12 cellular contexts compared by ENCODE assay signal in the genomic region with DNA sequence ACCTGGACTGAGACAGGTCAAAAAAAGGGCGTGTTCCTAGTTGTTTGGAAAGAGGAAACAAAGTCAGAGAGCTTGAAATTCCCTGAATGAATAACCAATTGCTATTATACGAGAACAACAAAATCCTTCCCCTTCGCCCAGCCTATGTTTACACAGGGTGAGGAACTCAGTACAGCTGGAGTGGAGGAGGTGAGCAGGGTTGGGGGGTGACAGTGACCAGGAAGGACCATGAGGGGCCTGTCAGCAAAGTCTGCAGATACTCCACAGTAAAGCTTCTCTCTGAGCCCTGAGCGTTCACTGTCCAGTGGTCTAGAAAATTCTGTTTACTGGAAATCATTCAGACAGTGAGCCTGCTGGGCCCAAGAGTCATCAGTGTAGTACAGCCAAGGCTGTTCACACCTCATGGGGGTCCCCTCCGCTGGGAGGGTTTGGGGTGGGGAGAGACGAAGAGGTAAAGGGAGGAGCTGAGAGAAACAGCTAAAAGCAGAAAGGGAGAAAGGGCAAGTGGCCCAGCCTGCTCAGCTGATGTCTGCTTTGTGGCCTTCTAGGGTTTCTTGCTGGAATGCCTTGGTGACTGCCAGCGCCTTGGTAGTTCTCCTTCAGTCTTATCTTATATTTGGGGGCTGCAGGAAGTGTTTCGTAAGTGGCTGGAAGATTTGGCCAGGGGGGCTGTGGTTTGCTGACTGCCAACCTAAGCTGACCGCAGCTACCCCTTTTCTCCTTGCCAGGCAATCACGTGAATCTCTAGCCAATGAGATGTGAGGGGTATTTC. TPM values are rescaled to one million over a fixed set of nuclear protein-coding genes. Genes with fewer than 3 reads are reported as not detected.
DNase-seq lines count a peak whose midpoint lies in the region; ATAC-seq and TF ChIP-seq lines count a peak whose summit lies in the region.
"Had no signal": no experiment of that assay in that cellular context is flagged by ENCODE, and none has a peak within 500 bp of the region (broad histone marks: within the 10 kb centered on the region; RNA-seq: fewer than 3 reads in every experiment).

No MANE protein-coding gene starts in this region.

- H3K36me3 ChIP-seq in upper lobe of right lung (peaks cover 65% of the 10 kb centered on the region), uterus (no peaks in the 10 kb centered on the region)

- no peak for TF ChIP-seq POLR2A in uterus (IDR thresholded peaks at IDR 0.05)

- peaks cover 35% of the 10 kb centered on the region for H3K4me1 ChIP-seq in upper lobe of right lung
- H3K4me1 ChIP-seq in uterus, result no peaks in the 10 kb centered on the region

- DNase-seq in activated naive CD8-positive, alpha-beta T cell treated with anti-CD3 and anti-CD28 coated beads, Interleukin-2, amount 10 ng/mL, durations not matched to agents 7 days and 5 days, result no peak
- no peak for DNase-seq in activated naive CD8-positive, alpha-beta T cell treated with anti-CD3 and anti-CD28 coated beads for 36 hours
- DNase-seq in coronary artery (ENCODE audit: low spot score), result peak; percentile 82
- DNase-seq in mucosa of gallbladder (ENCODE audit: low spot score), result peak; percentile 45
- no peak for DNase-seq in upper lobe of right lung
- DNase-seq in H4 (ENCODE audit: low spot score), result no peak
- no peak for DNase-seq in uterus
- DNase-seq: mesenchymal stem cell, NCI-H1092, T-helper 2 cell had no signal

- TF ChIP-seq CTCF in coronary artery (IDR thresholded peaks at IDR 0.05) (no peak), upper lobe of right lung (IDR thresholded peaks at IDR 0.05) (no peak), uterus (IDR thresholded peaks at IDR 0.05) (no peak)

- POLR2A ChIA-PET in activated naive CD8-positive, alpha-beta T cell treated with anti-CD3 and anti-CD28 coated beads, Interleukin-2, amount 10 ng/mL, durations not matched to agents 7 days and 5 days (lab: Charles Lee), result no interaction called here

- intact Hi-C loops in upper lobe of right lung (cut with DNase I) (no loop called here), uterus (cut with DNase I; ENCODE audit: low total_unique reads) (no loop called here)

- ATAC-seq in activated naive CD8-positive, alpha-beta T cell treated with anti-CD3 and anti-CD28 coated beads, Interleukin-2, amount 10 ng/mL, durations not matched to agents 7 days and 5 days (ENCODE audit: low read depth), result no peak
- peak; percentile 5 for ATAC-seq in upper lobe of right lung
- ATAC-seq in GM21381 (IDR thresholded peaks at IDR 0.05; ENCODE audit: unreplicated experiment), result no peak

- H3K9me3 ChIP-seq in upper lobe of right lung (no peaks in the 10 kb centered on the region), uterus (no peaks in the 10 kb centered on the region)

- H3K27ac ChIP-seq in coronary artery (peak overlapping the region; percentile 88 to 89), upper lobe of right lung (no peak overlapping the region), uterus (no peak overlapping the region)

- no peaks in the 10 kb centered on the region for H3K9me3 Mint-ChIP-seq in activated naive CD8-positive, alpha-beta T cell treated with anti-CD3 and anti-CD28 coated beads, Interleukin-2, amount 10 ng/mL, durations not matched to agents 7 days and 5 days
- no peaks in the 10 kb centered on the region for H3K9me3 Mint-ChIP-seq in activated naive CD8-positive, alpha-beta T cell treated with anti-CD3 and anti-CD28 coated beads for 36 hours

- H3K27me3 ChIP-seq in upper lobe of right lung (no peaks in the 10 kb centered on the region), uterus (no peaks in the 10 kb centered on the region)

- H3K4me1 Mint-ChIP-seq in activated naive CD8-positive, alpha-beta T cell treated with anti-CD3 and anti-CD28 coated beads, Interleukin-2, amount 10 ng/mL, durations not matched to agents 7 days and 5 days, result peaks cover 9% of the 10 kb centered on the region
- no peaks in the 10 kb centered on the region for H3K4me1 Mint-ChIP-seq in activated naive CD8-positive, alpha-beta T cell treated with anti-CD3 and anti-CD28 coated beads for 36 hours

- H3K27ac Mint-ChIP-seq in activated naive CD8-positive, alpha-beta T cell treated with anti-CD3 and anti-CD28 coated beads, Interleukin-2, amount 10 ng/mL, durations not matched to agents 7 days and 5 days, result peak overlapping the region; percentile 38
- H3K27ac Mint-ChIP-seq in activated naive CD8-positive, alpha-beta T cell treated with anti-CD3 and anti-CD28 coated beads for 36 hours, result no peak overlapping the region

- H3K4me3 Mint-ChIP-seq in activated naive CD8-positive, alpha-beta T cell treated with anti-CD3 and anti-CD28 coated beads, Interleukin-2, amount 10 ng/mL, durations not matched to agents 7 days and 5 days, result no peak overlapping the region
- H3K4me3 Mint-ChIP-seq in activated naive CD8-positive, alpha-beta T cell treated with anti-CD3 and anti-CD28 coated beads for 36 hours, result no peak overlapping the region

- H3K4me3 ChIP-seq in coronary artery, result peak overlapping the region; percentile 2
- H3K4me3 ChIP-seq in upper lobe of right lung, result no peak overlapping the region
- H3K4me3 ChIP-seq in uterus, result no peak overlapping the region

- peaks cover 11% of the 10 kb centered on the region for H3K36me3 Mint-ChIP-seq in activated naive CD8-positive, alpha-beta T cell treated with anti-CD3 and anti-CD28 coated beads, Interleukin-2, amount 10 ng/mL, durations not matched to agents 7 days and 5 days
- H3K36me3 Mint-ChIP-seq in activated naive CD8-positive, alpha-beta T cell treated with anti-CD3 and anti-CD28 coated beads for 36 hours, result peaks cover 12% of the 10 kb centered on the region

- H3K27me3 Mint-ChIP-seq in activated naive CD8-positive, alpha-beta T cell treated with anti-CD3 and anti-CD28 coated beads, Interleukin-2, amount 10 ng/mL, durations not matched to agents 7 days and 5 days, result no peaks in the 10 kb centered on the region
- no peaks in the 10 kb centered on the region for H3K27me3 Mint-ChIP-seq in activated naive CD8-positive, alpha-beta T cell treated with anti-CD3 and anti-CD28 coated beads for 36 hours

RNA-seq across cellular contexts. Expression of a gene that starts 5.7 kb away (rescaled TPM):
- total RNA-seq in activated naive CD8-positive, alpha-beta T cell treated with anti-CD3 and anti-CD28 coated beads, Interleukin-2, amount 10 ng/mL, durations not matched to agents 7 days and 5 days, result 10 to 100 TPM; 15.5 to 15.7 TPM
- total RNA-seq in activated naive CD8-positive, alpha-beta T cell treated with anti-CD3 and anti-CD28 coated beads for 36 hours, result 10 to 100 TPM; 21.2 to 22.3 TPM
- 127 TPM for total RNA-seq in mucosa of gallbladder
- total RNA-seq in upper lobe of right lung, result 100.0 TPM
- 34.3 and 37.3 TPM in 2 replicates for total RNA-seq in H4 (2014; rRNA removed; shearing (Covaris generic))
- total RNA-seq in uterus, result 10 to 100 TPM; 28.4 to 88.1 (median 39.8) TPM

RNA-seq across cellular contexts. Expression of a gene that starts 7.2 kb away (rescaled TPM):
- total RNA-seq in activated naive CD8-positive, alpha-beta T cell treated with anti-CD3 and anti-CD28 coated beads, Interleukin-2, amount 10 ng/mL, durations not matched to agents 7 days and 5 days, result not detected
- total RNA-seq in activated naive CD8-positive, alpha-beta T cell treated with anti-CD3 and anti-CD28 coated beads for 36 hours, result not detected
- not detected for total RNA-seq in mucosa of gallbladder
- not detected for total RNA-seq in upper lobe of right lung
- total RNA-seq in H4 (2014; rRNA removed; shearing (Covaris generic)), result not detected in 2 replicates
- total RNA-seq in uterus, result not detected

RNA-seq across cellular contexts. Expression of a gene that starts 14.5 kb away (rescaled TPM):
- total RNA-seq in activated naive CD8-positive, alpha-beta T cell treated with anti-CD3 and anti-CD28 coated beads, Interleukin-2, amount 10 ng/mL, durations not matched to agents 7 days and 5 days, result not detected
- not detected for total RNA-seq in activated naive CD8-positive, alpha-beta T cell treated with anti-CD3 and anti-CD28 coated beads for 36 hours
- total RNA-seq in mucosa of gallbladder (not detected), upper lobe of right lung (not detected), uterus (not detected)
- total RNA-seq in H4 (2014; rRNA removed; shearing (Covaris generic)), result 4.2 and 6.1 TPM in 2 replicates
- total RNA-seq: H1 had no signal

RNA-seq across cellular contexts. Expression of a gene that starts 59.9 kb away (rescaled TPM):
- total RNA-seq in activated naive CD8-positive, alpha-beta T cell treated with anti-CD3 and anti-CD28 coated beads, Interleukin-2, amount 10 ng/mL, durations not matched to agents 7 days and 5 days, result under 1 TPM in 1 of 2 experiments, not detected in 1; 0.11 TPM
- total RNA-seq in activated naive CD8-positive, alpha-beta T cell treated with anti-CD3 and anti-CD28 coated beads for 36 hours, result 1 to 10 TPM in 1 of 2 experiments, under 1 TPM in 1; 0.80 to 1.1 TPM
- total RNA-seq in mucosa of gallbladder (19.2 TPM), upper lobe of right lung (28.6 TPM), uterus (10 to 100 TPM in 3 of 4 donors, 1 to 10 TPM in 1; 5.6 to 21.2 (median 15.8) TPM)
- total RNA-seq in H4 (2014; rRNA removed; shearing (Covaris generic)), result 4.0 and 4.3 TPM in 2 replicates

Comparison
In these comparisons a context has a peak if more than half of its experiments do, and no peak if none do; other contexts are left out.
1. DNase-seq: peak in coronary artery (single experiment) and mucosa of gallbladder (single experiment); none in activated naive CD8-positive, alpha-beta T cell treated with anti-CD3 and anti-CD28 coated beads, Interleukin-2, amount 10 ng/mL, durations not matched to agents 7 days and 5 days (single experiment), activated naive CD8-positive, alpha-beta T cell treated with anti-CD3 and anti-CD28 coated beads for 36 hours (single experiment), upper lobe of right lung (single experiment), H4 (single experiment) and uterus (0 of 2).
2. H3K27ac ChIP-seq: peak in coronary artery (2 of 2); none in upper lobe of right lung (single experiment) and uterus (0 of 2).